In genomic region chr10:78657622-78658165, GRCh38 we compare ENCODE assay signal across 8 cellular contexts.
DNase-seq lines count a peak whose midpoint lies in the region; ATAC-seq, FAIRE-seq and TF ChIP-seq lines count a peak whose summit lies in the region.

No MANE protein-coding gene starts in this region.

- H3K27ac ChIP-seq in breast epithelium, result no peak overlapping the region

- H3K27me3 ChIP-seq in breast epithelium, result no peaks in the 10 kb centered on the region

- no peaks in the 10 kb centered on the region for H3K36me3 ChIP-seq in breast epithelium

- H3K4me1 ChIP-seq in breast epithelium, result no peaks in the 10 kb centered on the region

- no peak for ATAC-seq in HG03342 (IDR thresholded peaks at IDR 0.05; ENCODE audit: unreplicated experiment)

- no peak for TF ChIP-seq POLR2A in breast epithelium (IDR thresholded peaks at IDR 0.05)

- peak; percentile 31 for FAIRE-seq in GM19239 (lab: Jason Lieb, UNC)

- peak; percentile 89 for TF ChIP-seq CTCF in AG10803 (conservative IDR thresholded peaks at IDR 0.05; ENCODE audit: low read length)
- TF ChIP-seq CTCF in WI38 (IDR thresholded peaks at IDR 0.05; ENCODE audit: low read depth, low read length), result peak; percentile 67
- peak in 2 of 3 donors; percentile 30 to 60 for TF ChIP-seq CTCF in breast epithelium (IDR thresholded peaks at IDR 0.05)

- DNase-seq in AG10803 (ENCODE audit: low read depth) (peak; percentile 64), GM19239 (ENCODE audit: insufficient read length, low spot score) (peak; percentile 56), NCI-H1694 (lab: John Stamatoyannopoulos, UW) (peak; percentile 83), breast epithelium (ENCODE audit: low spot score in 2 of 2) (peak; percentile 61 to 84), iris pigment epithelial cell (ENCODE audit: low read depth) (peak; percentile 55)
- peak; percentile 43 to 55 (median 48) for DNase-seq in stimulated activated CD4-positive, alpha-beta T cell treated with anti-CD3 and anti-CD28 coated beads, Interleukin-1b, Interleukin-23, amount 100 ng/mL, for 24 hours (ENCODE audit: low read depth in 4 of 4, low spot score in 1 of 4)

- no peaks in the 10 kb centered on the region for H3K9me3 ChIP-seq in breast epithelium

- intact Hi-C loops in breast epithelium (cut with DNase I; ENCODE audit: low total_unique reads), result no loop called here

- H3K4me3 ChIP-seq in AG10803 (ENCODE audit: low read length) (no peak overlapping the region), WI38 (ENCODE audit: low read depth, low read length) (no peak overlapping the region), breast epithelium (no peak overlapping the region)
